In the genomic region with DNA sequence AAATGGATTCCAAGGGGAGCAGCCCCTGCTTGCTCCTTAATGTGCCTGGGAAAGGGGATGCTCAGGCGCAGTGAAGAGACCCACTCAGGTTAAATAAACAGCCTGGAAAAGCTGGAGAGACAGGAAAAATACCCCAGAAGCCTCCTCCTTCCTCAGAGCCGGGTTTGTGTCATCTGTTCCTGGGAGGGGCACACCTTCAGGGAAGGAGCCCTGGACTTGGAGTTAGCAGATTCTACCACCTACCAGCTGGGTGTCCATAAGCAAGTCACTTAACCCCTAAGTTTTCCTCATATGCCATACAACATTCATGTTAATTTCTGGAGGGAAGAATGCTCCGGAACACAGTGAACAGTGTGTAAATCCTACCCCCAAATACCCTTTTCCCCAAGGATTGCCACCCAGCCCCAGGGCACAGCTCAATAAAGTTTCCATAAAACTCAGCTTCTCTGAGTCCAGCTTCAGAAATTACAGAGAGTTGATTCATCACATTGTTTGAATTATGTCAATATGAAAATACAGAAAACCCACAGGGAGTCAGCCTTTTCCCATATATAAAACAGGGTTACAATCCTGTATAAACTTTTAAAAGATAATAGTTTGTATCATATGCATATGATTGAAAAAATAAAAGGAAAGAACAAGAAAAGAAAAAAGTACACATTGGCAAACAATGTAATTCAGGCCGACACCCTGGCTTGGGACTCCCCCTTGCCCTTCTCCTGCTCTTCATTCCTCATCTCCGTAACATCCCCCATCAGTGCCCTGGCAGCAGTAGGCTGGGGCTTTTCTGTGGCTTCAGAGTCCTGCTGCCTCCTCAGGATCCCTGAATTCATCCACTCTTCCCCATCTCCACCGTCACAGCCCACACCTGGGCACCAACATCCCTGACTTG, we compare ENCODE assay signal across 17 cellular contexts.
A peak's percentile ranks its signal among the peaks of the same experiment; 100 is the strongest.
DNase-seq lines count a peak whose midpoint lies in the region; ATAC-seq and TF ChIP-seq lines count a peak whose summit lies in the region.
"Had no signal": no experiment of that assay in that cellular context is flagged by ENCODE, and none has a peak within 500 bp of the region (broad histone marks: within the 10 kb centered on the region; RNA-seq: fewer than 3 reads in every experiment).

No MANE protein-coding gene starts in this region.

- intact Hi-C loops in transverse colon (cut with DNase I; ENCODE audit: low total_unique reads) = no loop called here

- H3K27ac ChIP-seq in foreskin keratinocyte = no peak overlapping the region
- peak overlapping the region; percentile 74 to 82 (median 78) for H3K27ac ChIP-seq in transverse colon
- H3K27ac ChIP-seq: 22Rv1, ascending aorta, ovary, thoracic aorta had no signal

- H3K27ac Mint-ChIP-seq in T-helper 2 cell treated with Interferon-gamma antibody and Interleukin-4, amounts not matched to agents 5 μg/mL and 100 μg/mL, for 36 hours = no peak overlapping the region
- H3K27ac Mint-ChIP-seq: activated CD4-positive, alpha-beta T cell treated with anti-CD3 and anti-CD28 coated beads, Interleukin-2, amount 10 ng/mL, durations not matched to agents 7 days and 5 days; memory B cell had no signal

- H3K27me3 ChIP-seq in foreskin keratinocyte (peaks cover 7% of the 10 kb centered on the region), transverse colon (no peaks in the 10 kb centered on the region)
- H3K27me3 ChIP-seq: ascending aorta, ovary had no signal

- H3K27me3 Mint-ChIP-seq in T-helper 2 cell treated with Interferon-gamma antibody and Interleukin-4, amounts not matched to agents 5 μg/mL and 100 μg/mL, for 36 hours (ENCODE audit: low read depth) = peaks cover 2% of the 10 kb centered on the region

- ATAC-seq in foreskin keratinocyte (peak; percentile 32), HG02759 (IDR thresholded peaks at IDR 0.05; ENCODE audit: unreplicated experiment) (no peak)

- in situ Hi-C loops in transverse colon (cut with MboI; ENCODE audit: low pct_ligation_motif_present in 1 of 4, low pct_unique_long_range_greater_than_20kb in 1 of 4, low sequenced_read_pairs in 3 of 4) = no loop called here

- no peaks in the 10 kb centered on the region for H3K9me3 Mint-ChIP-seq in T-helper 2 cell treated with Interferon-gamma antibody and Interleukin-4, amounts not matched to agents 5 μg/mL and 100 μg/mL, for 36 hours
- H3K9me3 Mint-ChIP-seq: activated CD4-positive, alpha-beta T cell treated with anti-CD3 and anti-CD28 coated beads, Interleukin-2, amount 10 ng/mL, durations not matched to agents 7 days and 5 days; memory B cell had no signal

- H3K4me1 Mint-ChIP-seq in T-helper 2 cell treated with Interferon-gamma antibody and Interleukin-4, amounts not matched to agents 5 μg/mL and 100 μg/mL, for 36 hours (ENCODE audit: low read depth) = no peaks in the 10 kb centered on the region
- H3K4me1 Mint-ChIP-seq: activated CD4-positive, alpha-beta T cell treated with anti-CD3 and anti-CD28 coated beads, Interleukin-2, amount 10 ng/mL, durations not matched to agents 7 days and 5 days; memory B cell had no signal

- no peak for TF ChIP-seq POLR2A in transverse colon (IDR thresholded peaks at IDR 0.05)

- TF ChIP-seq EP300 in transverse colon (IDR thresholded peaks at IDR 0.05; ENCODE audit: low read depth) = no peak

- 28 to 49% methylated on average over 3 to 6 of the region's 6 CpGs for WGBS in transverse colon (ENCODE audit: low coverage in 1 of 2), 2 donors

- H3K4me1 ChIP-seq in foreskin keratinocyte (no peaks in the 10 kb centered on the region), transverse colon (peaks cover 10 to 63% (median 47%) of the 10 kb centered on the region in 4 donors)

- H3K36me3 ChIP-seq in transverse colon = no peaks in the 10 kb centered on the region
- H3K36me3 ChIP-seq: ascending aorta, ovary, thoracic aorta had no signal

- no peak overlapping the region for H3K4me3 Mint-ChIP-seq in T-helper 2 cell treated with Interferon-gamma antibody and Interleukin-4, amounts not matched to agents 5 μg/mL and 100 μg/mL, for 36 hours
- H3K4me3 Mint-ChIP-seq: activated CD4-positive, alpha-beta T cell treated with anti-CD3 and anti-CD28 coated beads, Interleukin-2, amount 10 ng/mL, durations not matched to agents 7 days and 5 days; memory B cell had no signal

- DNase-seq in DMS 273 (lab: John Stamatoyannopoulos, UW; ENCODE audit: unreplicated experiment) (peak; percentile 43), DMS 273 treated with DMSO at 0.1 percent for 48 hours (lab: John Stamatoyannopoulos, UW) (no peak), amniotic stem cell (lab: John Stamatoyannopoulos, UW) (peak; percentile 40), foreskin keratinocyte (peak in 1 of 2 donors; percentile 30), transverse colon (peak; percentile 49), DMS53 treated with DMSO at 0.1 percent for 48 hours (lab: John Stamatoyannopoulos, UW; ENCODE audit: unreplicated experiment) (no peak)
- no peak for DNase-seq in T-helper 2 cell treated with Interferon-gamma antibody and Interleukin-4, amounts not matched to agents 5 μg/mL and 100 μg/mL, for 36 hours (ENCODE audit: low spot score)
- DNase-seq: activated CD4-positive, alpha-beta T cell treated with anti-CD3 and anti-CD28 coated beads, Interleukin-2, amount 10 ng/mL, durations not matched to agents 7 days and 5 days; NCI-H1105 treated with DMSO at 0.1 percent for 48 hours; NCI-H510A; ovary; T-helper 9 cell had no signal

- H3K9me3 ChIP-seq in transverse colon = no peaks in the 10 kb centered on the region
- H3K9me3 ChIP-seq: ascending aorta, ovary, thoracic aorta had no signal

- H3K36me3 Mint-ChIP-seq in T-helper 2 cell treated with Interferon-gamma antibody and Interleukin-4, amounts not matched to agents 5 μg/mL and 100 μg/mL, for 36 hours (ENCODE audit: low read depth) = no peaks in the 10 kb centered on the region

- no peak overlapping the region for H3K4me3 ChIP-seq in transverse colon
- H3K4me3 ChIP-seq: ascending aorta, ovary, thoracic aorta had no signal

- TF ChIP-seq CTCF in foreskin keratinocyte (conservative IDR thresholded peaks at IDR 0.05) = peak; percentile 44
- TF ChIP-seq CTCF in transverse colon (IDR thresholded peaks at IDR 0.05) = no peak

Comparison
In these comparisons a context has a peak if more than half of its experiments do, and no peak if none do; other contexts are left out.
1. DNase-seq: peak in DMS 273 (single experiment), amniotic stem cell (single experiment) and transverse colon (single experiment); none in DMS 273 treated with DMSO at 0.1 percent for 48 hours (single experiment), T-helper 2 cell treated with Interferon-gamma antibody and Interleukin-4, amounts not matched to agents 5 μg/mL and 100 μg/mL, for 36 hours (single experiment) and DMS53 treated with DMSO at 0.1 percent for 48 hours (single experiment).